Comparison of ENCODE assay signal across 17 cellular contexts in the genomic region with DNA sequence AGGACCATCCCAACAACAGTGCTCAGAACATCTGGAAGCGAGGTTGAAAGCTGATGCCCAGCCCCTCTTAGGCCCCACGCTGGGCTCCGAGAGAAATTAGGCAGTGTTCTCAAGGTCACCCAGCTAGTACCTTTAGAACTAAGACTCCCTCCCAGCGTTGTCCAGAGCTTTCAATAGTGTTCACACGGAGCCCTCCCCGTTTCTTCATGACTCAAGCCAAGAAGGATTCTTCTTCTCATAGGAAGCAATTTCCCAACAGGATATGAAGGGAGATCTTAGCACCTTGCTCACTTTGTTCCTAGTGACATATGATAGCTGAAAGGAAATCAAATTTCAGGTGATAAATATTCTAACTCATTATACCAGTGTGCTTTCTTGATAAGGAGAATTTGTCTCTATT.
DNase-seq lines count a peak whose midpoint lies in the region; FAIRE-seq and TF ChIP-seq lines count a peak whose summit lies in the region.
"Had no signal": no experiment of that assay in that cellular context is flagged by ENCODE, and none has a peak within 500 bp of the region (broad histone marks: within the 10 kb centered on the region; RNA-seq: fewer than 3 reads in every experiment).

No MANE protein-coding gene starts in this region.

- H3K27ac ChIP-seq in GM23248 (no peak overlapping the region), osteoblast (ENCODE audit: low read depth, low read length) (no peak overlapping the region)
- H3K27ac ChIP-seq: BLaER1 treated with 17β-estradiol and CSF1 and Interleukin-3, amounts not matched to agents 10 nM and 100 nM had no signal

- H3K27me3 ChIP-seq in GM23248 (replicated peaks; ENCODE audit: insufficient read depth) (no peaks in the 10 kb centered on the region), osteoblast (ENCODE audit: insufficient read depth, low read length) (no peaks in the 10 kb centered on the region)
- H3K27me3 ChIP-seq: BLaER1 treated with 17β-estradiol and CSF1 and Interleukin-3, amounts not matched to agents 10 nM and 100 nM had no signal

- H3K4me1 ChIP-seq in GM23248 (ENCODE audit: insufficient read depth): peaks cover 11% of the 10 kb centered on the region
- no peaks in the 10 kb centered on the region for H3K4me1 ChIP-seq in osteoblast (ENCODE audit: insufficient read depth, low read length)
- H3K4me1 ChIP-seq: HAP-1 had no signal

- CTCF ChIA-PET in activated naive CD4-positive, alpha-beta T cell treated with anti-CD3 and anti-CD28 coated beads, Interleukin-2, amount 10 ng/mL, durations not matched to agents 7 days and 5 days (lab: Charles Lee): no interaction called here

- peaks cover 14% of the 10 kb centered on the region; the same call in 1 of the 2 replicates for H3F3A ChIP-seq in GM23248 (ENCODE audit: insufficient read depth)

- peaks cover 29% of the 10 kb centered on the region for H3K36me3 Mint-ChIP-seq in activated naive CD4-positive, alpha-beta T cell treated with anti-CD3 and anti-CD28 coated beads, Interleukin-2, amount 10 ng/mL, durations not matched to agents 7 days and 5 days

- 12 to 14% methylated on average over 6 of the region's 6 CpGs for WGBS in GM23248 (ENCODE audit: low coverage in 1 of 2, low lambda C conversion rate in 2 of 2, missing lambda C conversion rate in 2 of 2), 2 experiments

- H3K27me3 Mint-ChIP-seq in activated naive CD4-positive, alpha-beta T cell treated with anti-CD3 and anti-CD28 coated beads, Interleukin-2, amount 10 ng/mL, durations not matched to agents 7 days and 5 days: no peaks in the 10 kb centered on the region
- H3K27me3 Mint-ChIP-seq: CD4-positive, alpha-beta T cell had no signal

- H4K20me1 ChIP-seq in GM23248 (ENCODE audit: insufficient read depth) (no peaks in the 10 kb centered on the region), osteoblast (ENCODE audit: insufficient read depth, low read length) (no peaks in the 10 kb centered on the region)
- H4K20me1 ChIP-seq: BLaER1 treated with 17β-estradiol and CSF1 and Interleukin-3, amounts not matched to agents 10 nM and 100 nM had no signal

- H3K4me2 ChIP-seq in GM23248 (ENCODE audit: unreplicated experiment) (no peak overlapping the region), osteoblast (ENCODE audit: insufficient read depth, low read length) (no peak overlapping the region)
- H3K4me2 ChIP-seq: BLaER1 treated with 17β-estradiol and CSF1 and Interleukin-3, amounts not matched to agents 10 nM and 100 nM had no signal

- H3K4me1 Mint-ChIP-seq in activated naive CD4-positive, alpha-beta T cell treated with anti-CD3 and anti-CD28 coated beads, Interleukin-2, amount 10 ng/mL, durations not matched to agents 7 days and 5 days: no peaks in the 10 kb centered on the region

- H3K9me3 Mint-ChIP-seq in activated naive CD4-positive, alpha-beta T cell treated with anti-CD3 and anti-CD28 coated beads, Interleukin-2, amount 10 ng/mL, durations not matched to agents 7 days and 5 days: no peaks in the 10 kb centered on the region
- H3K9me3 Mint-ChIP-seq: CD4-positive, alpha-beta T cell had no signal

- TF ChIP-seq CTCF in AG10803 (conservative IDR thresholded peaks at IDR 0.05; ENCODE audit: low read length): no peak
- no peak for TF ChIP-seq CTCF in osteoblast (IDR thresholded peaks at IDR 0.05; ENCODE audit: extremely low read depth, low read depth, low read length)

- H3K9me2 ChIP-seq in GM23248 (ENCODE audit: insufficient read depth): no peaks in the 10 kb centered on the region

- H3K4me3 Mint-ChIP-seq in activated naive CD4-positive, alpha-beta T cell treated with anti-CD3 and anti-CD28 coated beads, Interleukin-2, amount 10 ng/mL, durations not matched to agents 7 days and 5 days: no peak overlapping the region
- H3K4me3 Mint-ChIP-seq: CD4-positive, alpha-beta T cell had no signal

- in situ Hi-C loops in GM23248 (cut with MboI): no loop called here

- H2AFZ ChIP-seq in GM23248 (no peak overlapping the region), osteoblast (ENCODE audit: low read length) (no peak overlapping the region)

- DNase-seq in AG10803 (ENCODE audit: low read depth): peak; percentile 47
- DNase-seq in GM23248: peak; percentile 52
- DNase-seq in fibroblast of gingiva (ENCODE audit: low read depth): peak; percentile 6
- peak; percentile 78 for DNase-seq in osteoblast (ENCODE audit: insufficient read length, low spot score, missing footprints)
- no peak for DNase-seq in T-helper 2 cell
- DNase-seq in activated naive CD4-positive, alpha-beta T cell treated with anti-CD3 and anti-CD28 coated beads, Interleukin-2, amount 10 ng/mL, durations not matched to agents 7 days and 5 days: no peak
- DNase-seq in GM19239 (ENCODE audit: insufficient read length, low spot score): no peak
- DNase-seq: Calu3; CD4-positive, alpha-beta T cell; DMS 273 treated with DMSO at 0.1 percent for 48 hours had no signal

- no peak overlapping the region for H3K4me3 ChIP-seq in AG10803 (ENCODE audit: low read length)
- no peak overlapping the region for H3K4me3 ChIP-seq in GM23248
- H3K4me3 ChIP-seq in osteoblast (ENCODE audit: insufficient read depth, low read length): no peak overlapping the region
- H3K4me3 ChIP-seq: BLaER1 treated with 17β-estradiol and CSF1 and Interleukin-3, amounts not matched to agents 10 nM and 100 nM; HAP-1 had no signal

- H3K9me3 ChIP-seq in GM23248 (ENCODE audit: low read depth) (no peaks in the 10 kb centered on the region), osteoblast (ENCODE audit: low read depth, low read length) (no peaks in the 10 kb centered on the region)
- H3K9me3 ChIP-seq: HAP-1 had no signal

- H3K79me2 ChIP-seq in GM23248 (ENCODE audit: insufficient read depth) (no peaks in the 10 kb centered on the region), osteoblast (ENCODE audit: insufficient read depth, low read length) (no peaks in the 10 kb centered on the region)

- H3K27ac Mint-ChIP-seq in activated naive CD4-positive, alpha-beta T cell treated with anti-CD3 and anti-CD28 coated beads, Interleukin-2, amount 10 ng/mL, durations not matched to agents 7 days and 5 days: no peak overlapping the region
- H3K27ac Mint-ChIP-seq: CD4-positive, alpha-beta T cell had no signal

- no peaks in the 10 kb centered on the region for H3K36me3 ChIP-seq in GM23248 (ENCODE audit: low read depth)
- H3K36me3 ChIP-seq in osteoblast (ENCODE audit: insufficient read depth, low read length): no peaks in the 10 kb centered on the region
- H3K36me3 ChIP-seq: HAP-1 had no signal

- H3K9ac ChIP-seq in GM23248: no peak overlapping the region
- H3K9ac ChIP-seq: BLaER1 treated with 17β-estradiol and CSF1 and Interleukin-3, amounts not matched to agents 10 nM and 100 nM had no signal

- no peak for FAIRE-seq in GM19239 (lab: Jason Lieb, UNC)
- FAIRE-seq: A204.1, GM12891, H1, HepG2, HTR-8/SVneo had no signal

Comparison
In these comparisons a context has a peak if more than half of its experiments do, and no peak if none do; other contexts are left out.
1. DNase-seq: peak in AG10803 (single experiment), GM23248 (single experiment), fibroblast of gingiva (single experiment) and osteoblast (single experiment); none in T-helper 2 cell (0 of 5), activated naive CD4-positive, alpha-beta T cell treated with anti-CD3 and anti-CD28 coated beads, Interleukin-2, amount 10 ng/mL, durations not matched to agents 7 days and 5 days (single experiment) and GM19239 (single experiment).